ENCODE assay signal across 8 cellular contexts in genomic region chr1:24070821-24071393, GRCh38. TPM values are rescaled to one million over a fixed set of nuclear protein-coding genes. Genes with fewer than 3 reads are reported as not detected.
DNase-seq lines count a peak whose midpoint lies in the region; ATAC-seq and TF ChIP-seq lines count a peak whose summit lies in the region.

No MANE protein-coding gene starts in this region.

- H3K4me3 ChIP-seq in AG04449 (ENCODE audit: low read depth, low read length) (no peak overlapping the region), GM23248 (0 out of 2 replicates have a peak overlapping the region, but pooled peaks have one; percentile 12), WERI-Rb-1 (ENCODE audit: low read depth, low read length) (peak overlapping the region; percentile 28), mammary epithelial cell (replicated peaks in 1 of 3; ENCODE audit: insufficient read depth in 1 of 3, low read depth in 2 of 3, low read length in 3 of 3) (no peak overlapping the region)

- no peak overlapping the region for H3K27ac ChIP-seq in GM23248
- no peak overlapping the region for H3K27ac ChIP-seq in WERI-Rb-1
- no peak overlapping the region for H3K27ac ChIP-seq in mammary epithelial cell (ENCODE audit: insufficient read depth, low read depth, low read length)

- H3K36me3 ChIP-seq in GM23248 (ENCODE audit: low read depth) (no peaks in the 10 kb centered on the region), WERI-Rb-1 (no peaks in the 10 kb centered on the region), mammary epithelial cell (ENCODE audit: insufficient read depth, low read length) (no peaks in the 10 kb centered on the region)

- H3K4me1 ChIP-seq in GM23248 (ENCODE audit: insufficient read depth) (no peaks in the 10 kb centered on the region), mammary epithelial cell (ENCODE audit: insufficient read depth, low read length) (no peaks in the 10 kb centered on the region)

- ATAC-seq in GM19463 (IDR thresholded peaks at IDR 0.05; ENCODE audit: unreplicated experiment): no peak

- in situ Hi-C loops in GM23248 (cut with MboI) (no loop called here), mammary epithelial cell (cut with MboI; ENCODE audit: low sequenced_read_pairs in 2 of 2) (loop anchor here in 1 of 2 donors (5.0 kb wide), 2 partner anchors 126 to 321 kb away; no protein-coding TSS in a partner anchor)

- H4K20me1 ChIP-seq in GM23248 (ENCODE audit: insufficient read depth): no peaks in the 10 kb centered on the region
- H4K20me1 ChIP-seq in mammary epithelial cell (ENCODE audit: insufficient read depth, low read length): no peaks in the 10 kb centered on the region

- POLR2A ChIA-PET in AG04449 (lab: Yijun Ruan, JAX): no interaction called here

- WGBS in GM23248 (ENCODE audit: low coverage in 1 of 2, low lambda C conversion rate in 2 of 2, missing lambda C conversion rate in 2 of 2), 2 experiments: 15 to 17% methylated on average over 15 of the region's 15 CpGs
- WGBS in mammary epithelial cell (ENCODE audit: low coverage, missing lambda C conversion rate): 44% methylated on average over 13 of the region's 15 CpGs

- H3K9me2 ChIP-seq in GM23248 (ENCODE audit: insufficient read depth): no peaks in the 10 kb centered on the region

- BruUV-seq in mammary epithelial cell (replicated peaks; lab: Mats Ljungman, UMichigan): no TSS peak

- dilution Hi-C loops in mammary epithelial cell (cut with HindIII; ENCODE audit: low sequenced_read_pairs): no loop called here

- CTCF ChIA-PET in AG04449 (lab: Yijun Ruan, JAX): interaction anchor here (0.7 to 5.2 kb wide), 38 partner anchors 10 to 566 kb away, joined by 3 to 68 read pairs (median 4); partner anchors contain the start of genes IFNLR1, MYOM3 and PNRC2
- CTCF ChIA-PET in mammary epithelial cell (lab: Charles Lee; ENCODE audit: low non-redundant PET): interaction anchor here (0.7 kb wide), 1 partner anchor 42 kb away, joined by 4 read pairs; no protein-coding TSS in a partner anchor

- no peaks in the 10 kb centered on the region for H3K9me3 ChIP-seq in GM23248 (ENCODE audit: low read depth)
- H3K9me3 ChIP-seq in WERI-Rb-1 (ENCODE audit: severe bottlenecking): no peaks in the 10 kb centered on the region
- H3K9me3 ChIP-seq in mammary epithelial cell (replicated peaks; ENCODE audit: insufficient read depth, low read length): no peaks in the 10 kb centered on the region

- H3K9ac ChIP-seq in GM23248 (no peak overlapping the region), mammary epithelial cell (ENCODE audit: insufficient read depth, low read length) (no peak overlapping the region)

- H2AFZ ChIP-seq in GM23248: peak overlapping the region; percentile 67
- H2AFZ ChIP-seq in mammary epithelial cell (ENCODE audit: low read depth, low read length): peak overlapping the region; percentile 50

- no peaks in the 10 kb centered on the region for H3F3A ChIP-seq in GM23248 (ENCODE audit: insufficient read depth)

- H3K79me2 ChIP-seq in GM23248 (ENCODE audit: insufficient read depth) (no peaks in the 10 kb centered on the region), mammary epithelial cell (ENCODE audit: insufficient read depth, low read length) (no peaks in the 10 kb centered on the region)

- H3K27me3 ChIP-seq in GM23248 (replicated peaks; ENCODE audit: insufficient read depth) (no peaks in the 10 kb centered on the region), WERI-Rb-1 (ENCODE audit: insufficient read depth, low read depth, severe bottlenecking) (no peaks in the 10 kb centered on the region), mammary epithelial cell (ENCODE audit: insufficient read depth, low read length) (no peaks in the 10 kb centered on the region)

- peak; percentile 87 for TF ChIP-seq CTCF in AG04449 (IDR thresholded peaks at IDR 0.05; ENCODE audit: insufficient read depth, low read length, missing control alignments)
- TF ChIP-seq CTCF in WERI-Rb-1 (IDR thresholded peaks at IDR 0.05; ENCODE audit: low read depth, low read length): peak; percentile 89
- peak; percentile 70 to 97 for TF ChIP-seq CTCF in mammary epithelial cell (conservative IDR thresholded peaks at IDR 0.05 in 1 of 2, IDR thresholded peaks at IDR 0.05 in 1 of 2; ENCODE audit: extremely low read depth in 1 of 2, insufficient read depth in 1 of 2, low read depth in 1 of 2, low read length in 2 of 2)

- intact Hi-C loops in mammary epithelial cell (cut with micrococcal nuclease): loop anchor here (1.0 to 2.0 kb wide), 5 partner anchors 41 to 320 kb away; partner anchors contain the start of genes IL22RA1 and MYOM3

- no peak for DNase-seq in AG04449 (ENCODE audit: low read depth, low spot score)
- DNase-seq in GM23248: peak; percentile 87
- DNase-seq in NCI-H2171 (lab: John Stamatoyannopoulos, UW): peak; percentile 51
- peak; percentile 91 for DNase-seq in WERI-Rb-1
- DNase-seq in mammary epithelial cell: peak; percentile 75
- peak; percentile 89 for DNase-seq in islet precursor cell
- DNase-seq in stimulated activated CD4-positive, alpha-beta T cell treated with anti-CD3 and anti-CD28 coated beads, Interleukin-1b, Interleukin-23, amount 100 ng/mL, for 1 hour (ENCODE audit: low read depth in 2 of 2): peak; percentile 38 to 60

- peak overlapping the region; percentile 17 for H3K4me2 ChIP-seq in GM23248 (ENCODE audit: unreplicated experiment)
- H3K4me2 ChIP-seq in mammary epithelial cell (ENCODE audit: insufficient read depth, low read depth, low read length): no peak overlapping the region

RNA-seq across cellular contexts. Expression of gene MYOM3, which starts 41.0 kb away (rescaled TPM):
- total RNA-seq in GM23248 (2014; rRNA removed; shearing (Covaris generic)): 1.0 and 1.4 TPM in 2 replicates
- polyA plus RNA-seq in GM23248 (2016; fragmentation: Nextera tagmentation; extraction: Ambion mirVana) (0.76 and 1.2 TPM in 2 replicates), mammary epithelial cell (0.19 TPM)
- 1 to 10 TPM in 1 of 2 donors, under 1 TPM in 1; 0.54 to 1.8 TPM for total RNA-seq in mammary epithelial cell
- 2.0 TPM for polyA minus RNA-seq in mammary epithelial cell

Comparison
In these comparisons a context has a peak if more than half of its experiments do, and no peak if none do; other contexts are left out.
1. H3K4me3 ChIP-seq: peak in GM23248 (single experiment) and WERI-Rb-1 (single experiment); none in AG04449 (single experiment) and mammary epithelial cell (0 of 3).
2. Peak in every context shown above with its lines, with median percentiles within 50 percentile points of each other: CTCF ChIP-seq.